Comparison of ENCODE assay signal across 1 cellular context in the genomic region with DNA sequence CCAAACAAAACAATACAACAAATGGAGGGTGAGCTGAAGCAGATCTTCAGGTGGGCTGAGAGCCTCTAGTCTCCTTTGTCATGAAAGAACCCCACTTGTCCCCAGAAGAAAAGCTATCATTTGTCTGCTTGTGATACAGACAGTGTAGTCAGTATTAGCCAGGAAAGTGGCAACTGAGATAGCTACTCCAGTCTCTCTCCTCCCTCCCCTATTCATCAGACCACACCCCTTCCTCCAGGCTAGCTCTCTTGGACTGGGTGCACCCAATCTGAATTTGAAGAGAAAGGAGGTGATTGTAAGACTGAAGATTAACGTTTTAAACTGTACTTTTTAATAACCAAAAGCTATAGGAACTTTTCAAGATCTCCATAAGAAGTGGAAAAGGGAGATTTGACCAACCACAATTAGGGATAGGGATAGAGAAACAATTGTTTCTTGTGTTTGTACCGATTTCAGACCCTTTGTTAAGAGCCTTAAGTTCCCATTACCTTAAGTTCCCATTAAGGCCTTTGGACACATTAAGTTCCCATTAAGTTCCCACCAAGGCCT.
TF ChIP-seq lines count a peak whose summit lies in the region.

No MANE protein-coding gene starts in this region.

TF ChIP-seq in H1, 55 proteins besides CTCF, POLR2A, EP300 and RAD21:
- no peak for TF ChIP-seq TAF7 (optimal IDR thresholded peaks at IDR 0.05; ENCODE audit: borderline replicate concordance, low read depth, low read length)
- TF ChIP-seq POLR2AphosphoS5 (IDR thresholded peaks at IDR 0.05; ENCODE audit: low read depth, low read length) = no peak
- no peak for TF ChIP-seq SP4 (IDR thresholded peaks at IDR 0.05; ENCODE audit: low read length)
- no peak for TF ChIP-seq HDAC6 (IDR thresholded peaks at IDR 0.05; ENCODE audit: low read depth, low read length)
- TF ChIP-seq, protein P1, sequence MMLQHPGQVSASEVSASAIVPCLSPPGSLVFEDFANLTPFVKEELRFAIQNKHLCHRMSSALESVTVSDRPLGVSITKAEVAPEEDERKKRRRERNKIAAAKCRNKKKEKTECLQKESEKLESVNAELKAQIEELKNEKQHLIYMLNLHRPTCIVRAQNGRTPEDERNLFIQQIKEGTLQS (IDR thresholded peaks at IDR 0.05; ENCODE audit: insufficient read depth, low read depth, low read length) = no peak
- TF ChIP-seq POU5F1 (IDR thresholded peaks at IDR 0.05; ENCODE audit: low read depth, low read length) = no peak
- TF ChIP-seq KDM5A (IDR thresholded peaks at IDR 0.05; ENCODE audit: low read length) = no peak
- no peak for TF ChIP-seq SIN3A (conservative IDR thresholded peaks at IDR 0.05 in 1 of 2, IDR thresholded peaks at IDR 0.05 in 1 of 2; ENCODE audit: low read depth in 1 of 2, low read length in 2 of 2)
- no peak for TF ChIP-seq KDM1A (IDR thresholded peaks at IDR 0.05; ENCODE audit: borderline replicate concordance, low read length)
- TF ChIP-seq EGR1 (IDR thresholded peaks at IDR 0.05; ENCODE audit: borderline replicate concordance, low read depth, low read length) = no peak
- no peak for TF ChIP-seq JUND (IDR thresholded peaks at IDR 0.05; ENCODE audit: low read length)
- TF ChIP-seq, protein P2, sequence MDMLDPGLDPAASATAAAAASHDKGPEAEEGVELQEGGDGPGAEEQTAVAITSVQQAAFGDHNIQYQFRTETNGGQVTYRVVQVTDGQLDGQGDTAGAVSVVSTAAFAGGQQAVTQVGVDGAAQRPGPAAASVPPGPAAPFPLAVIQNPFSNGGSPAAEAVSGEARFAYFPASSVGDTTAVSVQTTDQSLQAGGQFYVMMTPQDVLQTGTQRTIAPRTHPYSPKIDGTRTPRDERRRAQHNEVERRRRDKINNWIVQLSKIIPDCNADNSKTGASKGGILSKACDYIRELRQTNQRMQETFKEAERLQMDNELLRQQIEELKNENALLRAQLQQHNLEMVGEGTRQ (IDR thresholded peaks at IDR 0.05; ENCODE audit: low read length) = no peak
- TF ChIP-seq, protein P3, sequence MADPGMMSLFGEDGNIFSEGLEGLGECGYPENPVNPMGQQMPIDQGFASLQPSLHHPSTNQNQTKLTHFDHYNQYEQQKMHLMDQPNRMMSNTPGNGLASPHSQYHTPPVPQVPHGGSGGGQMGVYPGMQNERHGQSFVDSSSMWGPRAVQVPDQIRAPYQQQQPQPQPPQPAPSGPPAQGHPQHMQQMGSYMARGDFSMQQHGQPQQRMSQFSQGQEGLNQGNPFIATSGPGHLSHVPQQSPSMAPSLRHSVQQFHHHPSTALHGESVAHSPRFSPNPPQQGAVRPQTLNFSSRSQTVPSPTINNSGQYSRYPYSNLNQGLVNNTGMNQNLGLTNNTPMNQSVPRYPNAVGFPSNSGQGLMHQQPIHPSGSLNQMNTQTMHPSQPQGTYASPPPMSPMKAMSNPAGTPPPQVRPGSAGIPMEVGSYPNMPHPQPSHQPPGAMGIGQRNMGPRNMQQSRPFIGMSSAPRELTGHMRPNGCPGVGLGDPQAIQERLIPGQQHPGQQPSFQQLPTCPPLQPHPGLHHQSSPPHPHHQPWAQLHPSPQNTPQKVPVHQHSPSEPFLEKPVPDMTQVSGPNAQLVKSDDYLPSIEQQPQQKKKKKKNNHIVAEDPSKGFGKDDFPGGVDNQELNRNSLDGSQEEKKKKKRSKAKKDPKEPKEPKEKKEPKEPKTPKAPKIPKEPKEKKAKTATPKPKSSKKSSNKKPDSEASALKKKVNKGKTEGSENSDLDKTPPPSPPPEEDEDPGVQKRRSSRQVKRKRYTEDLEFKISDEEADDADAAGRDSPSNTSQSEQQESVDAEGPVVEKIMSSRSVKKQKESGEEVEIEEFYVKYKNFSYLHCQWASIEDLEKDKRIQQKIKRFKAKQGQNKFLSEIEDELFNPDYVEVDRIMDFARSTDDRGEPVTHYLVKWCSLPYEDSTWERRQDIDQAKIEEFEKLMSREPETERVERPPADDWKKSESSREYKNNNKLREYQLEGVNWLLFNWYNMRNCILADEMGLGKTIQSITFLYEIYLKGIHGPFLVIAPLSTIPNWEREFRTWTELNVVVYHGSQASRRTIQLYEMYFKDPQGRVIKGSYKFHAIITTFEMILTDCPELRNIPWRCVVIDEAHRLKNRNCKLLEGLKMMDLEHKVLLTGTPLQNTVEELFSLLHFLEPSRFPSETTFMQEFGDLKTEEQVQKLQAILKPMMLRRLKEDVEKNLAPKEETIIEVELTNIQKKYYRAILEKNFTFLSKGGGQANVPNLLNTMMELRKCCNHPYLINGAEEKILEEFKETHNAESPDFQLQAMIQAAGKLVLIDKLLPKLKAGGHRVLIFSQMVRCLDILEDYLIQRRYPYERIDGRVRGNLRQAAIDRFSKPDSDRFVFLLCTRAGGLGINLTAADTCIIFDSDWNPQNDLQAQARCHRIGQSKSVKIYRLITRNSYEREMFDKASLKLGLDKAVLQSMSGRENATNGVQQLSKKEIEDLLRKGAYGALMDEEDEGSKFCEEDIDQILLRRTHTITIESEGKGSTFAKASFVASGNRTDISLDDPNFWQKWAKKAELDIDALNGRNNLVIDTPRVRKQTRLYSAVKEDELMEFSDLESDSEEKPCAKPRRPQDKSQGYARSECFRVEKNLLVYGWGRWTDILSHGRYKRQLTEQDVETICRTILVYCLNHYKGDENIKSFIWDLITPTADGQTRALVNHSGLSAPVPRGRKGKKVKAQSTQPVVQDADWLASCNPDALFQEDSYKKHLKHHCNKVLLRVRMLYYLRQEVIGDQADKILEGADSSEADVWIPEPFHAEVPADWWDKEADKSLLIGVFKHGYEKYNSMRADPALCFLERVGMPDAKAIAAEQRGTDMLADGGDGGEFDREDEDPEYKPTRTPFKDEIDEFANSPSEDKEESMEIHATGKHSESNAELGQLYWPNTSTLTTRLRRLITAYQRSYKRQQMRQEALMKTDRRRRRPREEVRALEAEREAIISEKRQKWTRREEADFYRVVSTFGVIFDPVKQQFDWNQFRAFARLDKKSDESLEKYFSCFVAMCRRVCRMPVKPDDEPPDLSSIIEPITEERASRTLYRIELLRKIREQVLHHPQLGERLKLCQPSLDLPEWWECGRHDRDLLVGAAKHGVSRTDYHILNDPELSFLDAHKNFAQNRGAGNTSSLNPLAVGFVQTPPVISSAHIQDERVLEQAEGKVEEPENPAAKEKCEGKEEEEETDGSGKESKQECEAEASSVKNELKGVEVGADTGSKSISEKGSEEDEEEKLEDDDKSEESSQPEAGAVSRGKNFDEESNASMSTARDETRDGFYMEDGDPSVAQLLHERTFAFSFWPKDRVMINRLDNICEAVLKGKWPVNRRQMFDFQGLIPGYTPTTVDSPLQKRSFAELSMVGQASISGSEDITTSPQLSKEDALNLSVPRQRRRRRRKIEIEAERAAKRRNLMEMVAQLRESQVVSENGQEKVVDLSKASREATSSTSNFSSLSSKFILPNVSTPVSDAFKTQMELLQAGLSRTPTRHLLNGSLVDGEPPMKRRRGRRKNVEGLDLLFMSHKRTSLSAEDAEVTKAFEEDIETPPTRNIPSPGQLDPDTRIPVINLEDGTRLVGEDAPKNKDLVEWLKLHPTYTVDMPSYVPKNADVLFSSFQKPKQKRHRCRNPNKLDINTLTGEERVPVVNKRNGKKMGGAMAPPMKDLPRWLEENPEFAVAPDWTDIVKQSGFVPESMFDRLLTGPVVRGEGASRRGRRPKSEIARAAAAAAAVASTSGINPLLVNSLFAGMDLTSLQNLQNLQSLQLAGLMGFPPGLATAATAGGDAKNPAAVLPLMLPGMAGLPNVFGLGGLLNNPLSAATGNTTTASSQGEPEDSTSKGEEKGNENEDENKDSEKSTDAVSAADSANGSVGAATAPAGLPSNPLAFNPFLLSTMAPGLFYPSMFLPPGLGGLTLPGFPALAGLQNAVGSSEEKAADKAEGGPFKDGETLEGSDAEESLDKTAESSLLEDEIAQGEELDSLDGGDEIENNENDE (IDR thresholded peaks at IDR 0.05; ENCODE audit: insufficient replicate concordance, low read length) = no peak
- TF ChIP-seq TEAD4 (IDR thresholded peaks at IDR 0.05; ENCODE audit: low read depth, low read length) = no peak
